In genomic region chr9:120689860-120690259, GRCh38 we compare ENCODE assay signal across 13 cellular contexts. TPM values are rescaled to one million over a fixed set of nuclear protein-coding genes. Genes with fewer than 3 reads are reported as not detected.
A peak's percentile ranks its signal among the peaks of the same experiment; 100 is the strongest.
DNase-seq lines count a peak whose midpoint lies in the region; ATAC-seq and TF ChIP-seq lines count a peak whose summit lies in the region.
"Had no signal": no experiment of that assay in that cellular context is flagged by ENCODE, and none has a peak within 500 bp of the region (broad histone marks: within the 10 kb centered on the region; RNA-seq: fewer than 3 reads in every experiment).

No MANE protein-coding gene starts in this region.

- WGBS in SK-N-SH (ENCODE audit: low lambda C conversion rate) = 73% methylated on average over 3 of the region's 3 CpGs

- no peak for ATAC-seq in SK-N-SH treated with all-trans-retinoic acid at 6 μM for 48 hours
- no peak for ATAC-seq in HG02840 (IDR thresholded peaks at IDR 0.05; ENCODE audit: low FRiP score, unreplicated experiment)
- ATAC-seq: left colon had no signal

- no peak overlapping the region for H2AFZ ChIP-seq in SK-N-SH (ENCODE audit: low read depth)

- no peak for TF ChIP-seq EP300 in SK-N-SH (IDR thresholded peaks at IDR 0.05; ENCODE audit: borderline replicate concordance in 1 of 2, low read depth in 1 of 2, low read length in 1 of 2)

- H3K4me3 ChIP-seq in SK-N-SH (ENCODE audit: low read depth in 2 of 2, low read length in 1 of 2) = no peak overlapping the region
- H3K4me3 ChIP-seq: stomach had no signal

- H3K27ac Mint-ChIP-seq in Calu3 (ENCODE audit: unreplicated experiment) = no peak overlapping the region

- H3K27me3 Mint-ChIP-seq in Calu3 (ENCODE audit: unreplicated experiment) = no peaks in the 10 kb centered on the region

- H3K4me3 Mint-ChIP-seq in Calu3 (ENCODE audit: low read depth, unreplicated experiment) = no peak overlapping the region

- no peak overlapping the region for H3K9ac ChIP-seq in SK-N-SH

- no peak overlapping the region for H3K27ac ChIP-seq in SK-N-SH (ENCODE audit: low read depth in 2 of 2, low read length in 1 of 2)
- H3K27ac ChIP-seq: stomach had no signal

- no peaks in the 10 kb centered on the region for H3K9me3 Mint-ChIP-seq in Calu3 (ENCODE audit: low read depth, unreplicated experiment)

- H3K36me3 Mint-ChIP-seq in Calu3 (ENCODE audit: insufficient read depth, unreplicated experiment) = no peaks in the 10 kb centered on the region

- no peak overlapping the region for H3K4me2 ChIP-seq in SK-N-SH

- peaks cover 19% of the 10 kb centered on the region for H3F3A ChIP-seq in SK-N-SH (replicated peaks; ENCODE audit: insufficient read depth)

- intact Hi-C loops in Calu3 (cut with micrococcal nuclease; ENCODE audit: unreplicated experiment) = no loop called here

- POLR2A ChIA-PET in SK-N-SH (lab: Yijun Ruan, JAX) = no interaction called here

- DNase-seq in SK-N-SH (no peak), NCI-H774 (lab: John Stamatoyannopoulos, UW) (peak; percentile 50), globus pallidus (ENCODE audit: low spot score) (peak; percentile 81), superior temporal gyrus (ENCODE audit: extremely low spot score) (peak; percentile 80), Calu3 (no peak)
- no peak for DNase-seq in activated CD4-positive, alpha-beta T cell treated with anti-CD3 and anti-CD28 coated beads, Interleukin-2, amount 50 U/mL, for 48 hours
- DNase-seq: central memory CD4-positive, alpha-beta T cell; foreskin fibroblast; left colon; occipital lobe; stomach had no signal

- no peaks in the 10 kb centered on the region for H3K9me2 ChIP-seq in SK-N-SH

- TF ChIP-seq CTCF in SK-N-SH (IDR thresholded peaks at IDR 0.05) (no peak), Calu3 (IDR thresholded peaks at IDR 0.05; ENCODE audit: unreplicated experiment) (no peak)

- CTCF ChIA-PET in SK-N-SH (lab: Yijun Ruan, JAX) = no interaction called here
- CTCF ChIA-PET in Calu3 (lab: Charles Lee) = no interaction called here

- BruUV-seq in Calu3 (replicated peaks; lab: Mats Ljungman, UMichigan) = no TSS peak

- H3K4me1 Mint-ChIP-seq in Calu3 (ENCODE audit: low read depth, unreplicated experiment) = peaks cover 30% of the 10 kb centered on the region

- TF ChIP-seq RAD21 in SK-N-SH (IDR thresholded peaks at IDR 0.05; ENCODE audit: low read length) = no peak

- H3K36me3 ChIP-seq in SK-N-SH (replicated peaks in 1 of 2; ENCODE audit: control insufficient read depth in 1 of 2, insufficient read depth in 2 of 2, low read length in 1 of 2) = no peaks in the 10 kb centered on the region
- H3K36me3 ChIP-seq: stomach had no signal

- H3K9me3 ChIP-seq in SK-N-SH = no peaks in the 10 kb centered on the region
- H3K9me3 ChIP-seq: stomach had no signal

- H4K20me1 ChIP-seq in SK-N-SH (ENCODE audit: insufficient read depth) = no peaks in the 10 kb centered on the region

- H3K27me3 ChIP-seq in SK-N-SH (ENCODE audit: insufficient read depth) = no peaks in the 10 kb centered on the region
- H3K27me3 ChIP-seq: stomach had no signal

- H3K4me1 ChIP-seq in SK-N-SH (ENCODE audit: control insufficient read depth in 1 of 2, insufficient read depth in 2 of 2, low read depth in 1 of 2, low read length in 1 of 2) = peaks cover 0 to 18% of the 10 kb centered on the region in 2 experiments; a peak in 3 of 4 replicates

- H3K79me2 ChIP-seq in SK-N-SH (ENCODE audit: insufficient read depth) = no peaks in the 10 kb centered on the region

TF ChIP-seq in SK-N-SH treated with all-trans-retinoic acid at 6 μM for 48 hours, 23 proteins besides CTCF, POLR2A, EP300 and RAD21:
- TF ChIP-seq ISL1 (CRISPR knock-in tag; IDR thresholded peaks at IDR 0.05) (0 out of 2 replicates have a peak, but pooled peaks have one; percentile 23), POU6F1 (CRISPR knock-in tag; IDR thresholded peaks at IDR 0.05; ENCODE audit: borderline replicate concordance, low read depth) (no peak)
TF ChIP-seq in SK-N-SH treated with all-trans-retinoic acid at 6 μM for 48 hours: peak in this region for 1.

TF ChIP-seq in SK-N-SH, 30 proteins besides CTCF, POLR2A, EP300 and RAD21:
- no peak for TF ChIP-seq RXRA (IDR thresholded peaks at IDR 0.05; ENCODE audit: borderline replicate concordance, low read depth)
- no peak for TF ChIP-seq FOSL2 (IDR thresholded peaks at IDR 0.05; ENCODE audit: borderline replicate concordance, low read depth)
- TF ChIP-seq ELF1 (IDR thresholded peaks at IDR 0.05) = no peak

RNA-seq across cellular contexts. Expression of gene MEGF9, which starts 24.4 kb away (rescaled TPM):
- 1.8 and 2.2 TPM in 2 replicates for polyA plus RNA-seq in SK-N-SH (2012; rRNA removed)
- 3.1 and 3.3 TPM in 2 replicates for polyA plus RNA-seq in SK-N-SH (2012; cell fraction: cytosol; rRNA removed)
- polyA plus RNA-seq in SK-N-SH (2012; cell fraction: nucleus; rRNA removed) = 1.00 and 1.5 TPM in 2 replicates
- total RNA-seq in Calu3 (2022) = 6.9 and 7.1 TPM in 2 replicates

Comparison
In these comparisons a context has a peak if more than half of its experiments do, and no peak if none do; other contexts are left out.
1. DNase-seq: peak in NCI-H774 (single experiment), globus pallidus (single experiment) and superior temporal gyrus (single experiment); none in SK-N-SH (single experiment), activated CD4-positive, alpha-beta T cell treated with anti-CD3 and anti-CD28 coated beads, Interleukin-2, amount 50 U/mL, for 48 hours (0 of 2) and Calu3 (single experiment).